In genomic region chr13:54150851-54151250, GRCh38 we compare ENCODE assay signal across 5 cellular contexts.
"Had no signal": no experiment of that assay in that cellular context is flagged by ENCODE, and none has a peak within 500 bp of the region (broad histone marks: within the 10 kb centered on the region; RNA-seq: fewer than 3 reads in every experiment).

No MANE protein-coding gene starts in this region.

- ATAC-seq: K562 had no signal

- H3K27ac Mint-ChIP-seq: H9 had no signal

- DNase-seq: GOT3, H9, HCEC 1CT, IMR-90 had no signal

- H3K9me3 Mint-ChIP-seq: H9 had no signal

- H3K4me3 Mint-ChIP-seq: H9 had no signal

- H3K4me3 ChIP-seq: K562 had no signal
